40 cellular contexts compared by ENCODE assay signal in genomic region chr4:165677081-165677480, GRCh38.
"Had no signal": no experiment of that assay in that cellular context is flagged by ENCODE, and none has a peak within 500 bp of the region (broad histone marks: within the 10 kb centered on the region; RNA-seq: fewer than 3 reads in every experiment).

No MANE protein-coding gene starts in this region.

- ATAC-seq: activated CD8-positive, alpha-beta T cell treated with anti-CD3 and anti-CD28 coated beads for 36 hours; activated naive CD4-positive, alpha-beta T cell treated with anti-CD3 and anti-CD28 coated beads, Interleukin-2, amount 50 U/mL, for 72 hours; activated T-cell treated with anti-CD3 and anti-CD28 coated beads, Interleukin-2, amount 50 U/mL, for 4 hours; activated T-cell treated with anti-CD3 and anti-CD28 coated beads, Interleukin-2, amount 50 U/mL, for 72 hours; activated T-helper 17 cell treated with anti-CD3 and anti-CD28 coated beads, Interleukin-2, amount 50 U/mL, for 72 hours; body of pancreas had no signal

- FAIRE-seq: astrocyte, TTC549 had no signal

- H3K36me3 Mint-ChIP-seq: activated CD4-positive, alpha-beta memory T cell treated with anti-CD3 and anti-CD28 coated beads for 36 hours; activated naive CD4-positive, alpha-beta T cell treated with anti-CD3 and anti-CD28 coated beads, Interleukin-2, amount 50 U/mL, for 72 hours; activated naive CD8-positive, alpha-beta T cell treated with anti-CD3 and anti-CD28 coated beads for 36 hours had no signal

- H3K36me3 ChIP-seq: adrenal gland, brain microvascular endothelial cell, breast epithelium, cardiac muscle cell had no signal

- H3K9me3 Mint-ChIP-seq: activated B cell treated with CpG ODN at 0.5 μM for 24 hours; activated CD4-positive, alpha-beta memory T cell treated with anti-CD3 and anti-CD28 coated beads for 36 hours; activated CD4-positive, alpha-beta T cell treated with anti-CD3 and anti-CD28 coated beads, Interleukin-2, amount 10 ng/mL, durations not matched to agents 24 days and 14 days; activated CD8-positive, alpha-beta T cell treated with anti-CD3 and anti-CD28 coated beads for 36 hours; activated naive CD4-positive, alpha-beta T cell treated with anti-CD3 and anti-CD28 coated beads for 36 hours; activated naive CD8-positive, alpha-beta T cell treated with anti-CD3 and anti-CD28 coated beads for 36 hours; activated T-cell treated with anti-CD3 and anti-CD28 coated beads, Interleukin-2, amount 50 U/mL, for 4 hours; activated T-helper 1 cell treated with anti-CD3 and anti-CD28 coated beads, Interleukin-12 subunit alpha, Interleukin-12 subunit beta, Interleukin-2, Interleukin-4 antibody, amounts not matched to agents 30 ng/mL and 10 ng/mL and 1 ng/mL, durations not matched to agents 14 hours and 24 hours and 36 hours; activated T-helper 17 cell treated with anti-CD3 and anti-CD28 coated beads, Interleukin-2, amount 50 U/mL, for 72 hours; T-helper 1 cell treated with Interleukin-12 subunit alpha and Interleukin-12 subunit beta and Interleukin-4 antibody, amounts not matched to agents 30 μg/mL and 1 μg/mL, for 36 hours; T-helper 2 cell treated with Interferon-gamma antibody and Interleukin-4, amounts not matched to agents 5 μg/mL and 100 μg/mL, for 36 hours had no signal

- H3K4me3 ChIP-seq: adrenal gland, body of pancreas, breast epithelium, cardiac muscle cell had no signal

- H3K4me1 Mint-ChIP-seq: activated B cell treated with CpG ODN at 0.5 μM for 24 hours; activated CD4-positive, alpha-beta T cell treated with anti-CD3 and anti-CD28 coated beads, Interleukin-2, amount 10 ng/mL, durations not matched to agents 24 days and 14 days; activated naive CD8-positive, alpha-beta T cell treated with anti-CD3 and anti-CD28 coated beads for 36 hours; activated T-helper 17 cell treated with anti-CD3 and anti-CD28 coated beads, Interleukin-2, amount 50 U/mL, for 72 hours; central memory CD8-positive, alpha-beta T cell had no signal

- H3K27me3 ChIP-seq: adrenal gland, body of pancreas, brain microvascular endothelial cell, breast epithelium, cardiac muscle cell had no signal

- H3K27ac ChIP-seq: adrenal gland, body of pancreas, brain microvascular endothelial cell, breast epithelium, cardiac muscle cell, VCaP had no signal

- H3K27me3 Mint-ChIP-seq: activated B cell treated with CpG ODN at 0.5 μM for 24 hours; activated CD4-positive, alpha-beta memory T cell treated with anti-CD3 and anti-CD28 coated beads for 36 hours; activated CD4-positive, alpha-beta T cell treated with anti-CD3 and anti-CD28 coated beads, Interleukin-2, amount 10 ng/mL, durations not matched to agents 24 days and 14 days; activated CD8-positive, alpha-beta T cell treated with anti-CD3 and anti-CD28 coated beads for 36 hours; activated naive CD8-positive, alpha-beta T cell treated with anti-CD3 and anti-CD28 coated beads for 36 hours; activated T-helper 17 cell treated with anti-CD3 and anti-CD28 coated beads, Interleukin-2, amount 50 U/mL, for 72 hours; central memory CD8-positive, alpha-beta T cell had no signal

- DNase-seq: activated B cell treated with CpG ODN at 0.5 μM for 24 hours; activated CD4-positive, alpha-beta memory T cell treated with anti-CD3 and anti-CD28 coated beads for 36 hours; activated CD4-positive, alpha-beta T cell treated with anti-CD3 and anti-CD28 coated beads for 4 hours; activated CD4-positive, alpha-beta T cell treated with anti-CD3 and anti-CD28 coated beads, Interleukin-2, amount 10 ng/mL, durations not matched to agents 24 days and 14 days; activated CD4-positive, alpha-beta T cell treated with anti-CD3 and anti-CD28 coated beads, Interleukin-2, amount 50 U/mL, for 1 hour; activated CD4-positive, alpha-beta T cell treated with anti-CD3 and anti-CD28 coated beads, Interleukin-2, amount 50 U/mL, for 4 hours; activated CD4-positive, CD25-positive, alpha-beta regulatory T cell treated with anti-CD3 and anti-CD28 coated beads, Interleukin-2, amount 50 U/mL, for 72 hours; activated CD8-positive, alpha-beta memory T cell treated with anti-CD3 and anti-CD28 coated beads, Interleukin-2, amount 50 U/mL, for 4 hours; activated CD8-positive, alpha-beta T cell treated with anti-CD3 and anti-CD28 coated beads for 36 hours; activated effector memory CD4-positive, alpha-beta T cell treated with anti-CD3 and anti-CD28 coated beads, Interleukin-2, amount 50 U/mL, for 16 hours; activated gamma-delta T cell treated with Interleukin-2 at 50 U/mL for 16 hours; activated naive CD4-positive, alpha-beta T cell; activated naive CD4-positive, alpha-beta T cell treated with anti-CD3 and anti-CD28 coated beads for 36 hours; activated naive CD4-positive, alpha-beta T cell treated with anti-CD3 and anti-CD28 coated beads, Interleukin-2, amount 50 U/mL, for 16 hours; activated naive CD8-positive, alpha-beta T cell treated with anti-CD3 and anti-CD28 coated beads for 36 hours; activated T-cell treated with anti-CD3 and anti-CD28 coated beads for 4 hours; activated T-cell treated with anti-CD3 and anti-CD28 coated beads, Interleukin-2, amount 50 U/mL, for 1 hour; activated T-cell treated with anti-CD3 and anti-CD28 coated beads, Interleukin-2, amount 50 U/mL, for 4 hours; activated T-cell treated with anti-CD3 and anti-CD28 coated beads, Interleukin-2, amount 50 U/mL, for 72 hours; adrenal gland; amniotic stem cell; aorta; body of pancreas; brain microvascular endothelial cell; caudate nucleus; cerebellar nuclear complex; T-helper 1 cell; T-helper 2 cell; T-helper 9 cell had no signal

- H3K27ac Mint-ChIP-seq: activated B cell treated with CpG ODN at 0.5 μM for 24 hours; activated CD4-positive, alpha-beta memory T cell treated with anti-CD3 and anti-CD28 coated beads for 36 hours; activated CD4-positive, alpha-beta T cell treated with anti-CD3 and anti-CD28 coated beads, Interleukin-2, amount 10 ng/mL, durations not matched to agents 24 days and 14 days; activated CD8-positive, alpha-beta T cell treated with anti-CD3 and anti-CD28 coated beads for 36 hours; activated naive CD4-positive, alpha-beta T cell treated with anti-CD3 and anti-CD28 coated beads for 36 hours; activated naive CD4-positive, alpha-beta T cell treated with anti-CD3 and anti-CD28 coated beads, Interleukin-2, amount 50 U/mL, for 72 hours; activated naive CD8-positive, alpha-beta T cell treated with anti-CD3 and anti-CD28 coated beads for 36 hours; activated T-cell treated with anti-CD3 and anti-CD28 coated beads, Interleukin-2, amount 50 U/mL, for 72 hours; activated T-helper 1 cell treated with anti-CD3 and anti-CD28 coated beads, Interleukin-12 subunit alpha, Interleukin-12 subunit beta, Interleukin-2, Interleukin-4 antibody, amounts not matched to agents 30 ng/mL and 10 ng/mL and 1 ng/mL, durations not matched to agents 14 hours and 24 hours and 36 hours; activated T-helper 17 cell treated with anti-CD3 and anti-CD28 coated beads, Interleukin-2, amount 50 U/mL, for 72 hours; T-helper 1 cell treated with Interleukin-12 subunit alpha and Interleukin-12 subunit beta and Interleukin-4 antibody, amounts not matched to agents 30 μg/mL and 1 μg/mL, for 36 hours; T-helper 2 cell treated with Interferon-gamma antibody and Interleukin-4, amounts not matched to agents 5 μg/mL and 100 μg/mL, for 36 hours had no signal

- H3K9me3 ChIP-seq: adrenal gland, body of pancreas, breast epithelium had no signal

- H3K4me1 ChIP-seq: adrenal gland, body of pancreas, breast epithelium had no signal

- H3K4me3 Mint-ChIP-seq: activated B cell treated with CpG ODN at 0.5 μM for 24 hours; activated CD4-positive, alpha-beta memory T cell treated with anti-CD3 and anti-CD28 coated beads for 36 hours; activated CD4-positive, alpha-beta T cell treated with anti-CD3 and anti-CD28 coated beads, Interleukin-2, amount 10 ng/mL, durations not matched to agents 24 days and 14 days; activated CD8-positive, alpha-beta T cell treated with anti-CD3 and anti-CD28 coated beads for 36 hours; activated naive CD4-positive, alpha-beta T cell treated with anti-CD3 and anti-CD28 coated beads for 36 hours; activated naive CD8-positive, alpha-beta T cell treated with anti-CD3 and anti-CD28 coated beads for 36 hours; activated T-cell treated with anti-CD3 and anti-CD28 coated beads, Interleukin-2, amount 50 U/mL, for 4 hours; activated T-cell treated with anti-CD3 and anti-CD28 coated beads, Interleukin-2, amount 50 U/mL, for 72 hours; activated T-helper 1 cell treated with anti-CD3 and anti-CD28 coated beads, Interleukin-12 subunit alpha, Interleukin-12 subunit beta, Interleukin-2, Interleukin-4 antibody, amounts not matched to agents 30 ng/mL and 10 ng/mL and 1 ng/mL, durations not matched to agents 14 hours and 24 hours and 36 hours; activated T-helper 17 cell treated with anti-CD3 and anti-CD28 coated beads, Interleukin-2, amount 50 U/mL, for 72 hours; central memory CD8-positive, alpha-beta T cell; T-helper 1 cell treated with Interleukin-12 subunit alpha and Interleukin-12 subunit beta and Interleukin-4 antibody, amounts not matched to agents 30 μg/mL and 1 μg/mL, for 36 hours; T-helper 2 cell treated with Interferon-gamma antibody and Interleukin-4, amounts not matched to agents 5 μg/mL and 100 μg/mL, for 36 hours had no signal
